Comparison of ENCODE assay signal across 9 cellular contexts in genomic region chr4:108172231-108172779, GRCh38. TPM values are rescaled to one million over a fixed set of nuclear protein-coding genes. Genes with fewer than 3 reads are reported as not detected.
A peak's percentile ranks its signal among the peaks of the same experiment; 100 is the strongest.
DNase-seq lines count a peak whose midpoint lies in the region; ATAC-seq and TF ChIP-seq lines count a peak whose summit lies in the region.
"Had no signal": no experiment of that assay in that cellular context is flagged by ENCODE, and none has a peak within 500 bp of the region (broad histone marks: within the 10 kb centered on the region; RNA-seq: fewer than 3 reads in every experiment).

No MANE protein-coding gene starts in this region.

- peak overlapping the region; percentile 97 for H3K4me3 Mint-ChIP-seq in activated CD4-positive, alpha-beta T cell treated with anti-CD3 and anti-CD28 coated beads, Interleukin-2, amount 10 ng/mL, durations not matched to agents 24 days and 14 days

- peaks cover 53% of the 10 kb centered on the region for H3K4me1 Mint-ChIP-seq in activated CD4-positive, alpha-beta T cell treated with anti-CD3 and anti-CD28 coated beads, Interleukin-2, amount 10 ng/mL, durations not matched to agents 24 days and 14 days

- H3K27me3 Mint-ChIP-seq in activated CD4-positive, alpha-beta T cell treated with anti-CD3 and anti-CD28 coated beads, Interleukin-2, amount 10 ng/mL, durations not matched to agents 24 days and 14 days: peaks cover 14% of the 10 kb centered on the region

- peaks cover 4% of the 10 kb centered on the region for H3K36me3 Mint-ChIP-seq in activated CD4-positive, alpha-beta T cell treated with anti-CD3 and anti-CD28 coated beads, Interleukin-2, amount 10 ng/mL, durations not matched to agents 24 days and 14 days (ENCODE audit: low read depth)

- 1 to 3% (median 3%) methylated on average over 39 to 47 of the region's 47 CpGs for WGBS in psoas muscle, 3 donors

- no peaks in the 10 kb centered on the region for H3K4me1 ChIP-seq in foreskin keratinocyte
- peaks cover 11% of the 10 kb centered on the region for H3K4me1 ChIP-seq in psoas muscle

- H3K27ac ChIP-seq in foreskin keratinocyte (no peak overlapping the region), psoas muscle (no peak overlapping the region)

- no peaks in the 10 kb centered on the region for H3K36me3 ChIP-seq in psoas muscle (ENCODE audit: insufficient read depth in 1 of 2, low read depth in 1 of 2)
- H3K36me3 ChIP-seq: thyroid gland had no signal

- peak overlapping the region; percentile 62 for H3K4me3 ChIP-seq in psoas muscle

- ATAC-seq in HG03159 (IDR thresholded peaks at IDR 0.05; ENCODE audit: unreplicated experiment): peak; percentile 39
- ATAC-seq in foreskin keratinocyte: peak; percentile 35
- ATAC-seq in psoas muscle: peak in 3 of 4 donors; percentile 16 to 41 (median 41)

- peak; percentile 51 for DNase-seq in NCI-H1105 treated with DMSO at 0.1 percent for 48 hours (lab: John Stamatoyannopoulos, UW)
- DNase-seq in NCI-H1105 (lab: John Stamatoyannopoulos, UW): no peak
- DNase-seq in activated CD4-positive, alpha-beta T cell treated with anti-CD3 and anti-CD28 coated beads, Interleukin-2, amount 10 ng/mL, durations not matched to agents 24 days and 14 days: peak; percentile 81
- DNase-seq in foreskin keratinocyte: no peak
- DNase-seq in psoas muscle: peak in 1 of 2 donors; percentile 48
- DNase-seq in NK-92 treated with Interleukin-12 subunit alpha and Interleukin-12 subunit beta, amount 100 ng/mL, for 24 hours (lab: John Stamatoyannopoulos, UW): no peak
- DNase-seq in NCI-H345 treated with DMSO at 0.1 percent for 48 hours (lab: John Stamatoyannopoulos, UW; ENCODE audit: unreplicated experiment): no peak

- H3K27ac Mint-ChIP-seq in activated CD4-positive, alpha-beta T cell treated with anti-CD3 and anti-CD28 coated beads, Interleukin-2, amount 10 ng/mL, durations not matched to agents 24 days and 14 days: peak overlapping the region; percentile 88

- H3K9me3 Mint-ChIP-seq in activated CD4-positive, alpha-beta T cell treated with anti-CD3 and anti-CD28 coated beads, Interleukin-2, amount 10 ng/mL, durations not matched to agents 24 days and 14 days: no peaks in the 10 kb centered on the region

- H3K9me3 ChIP-seq in psoas muscle: no peaks in the 10 kb centered on the region
- H3K9me3 ChIP-seq: thyroid gland had no signal

- TF ChIP-seq CTCF in foreskin keratinocyte (conservative IDR thresholded peaks at IDR 0.05) (peak; percentile 33), psoas muscle (IDR thresholded peaks at IDR 0.05) (no peak)

- intact Hi-C loops in activated CD4-positive, alpha-beta T cell treated with anti-CD3 and anti-CD28 coated beads, Interleukin-2, amount 10 ng/mL, durations not matched to agents 24 days and 14 days (cut with micrococcal nuclease): loop anchor here (2.0 to 5.0 kb wide), 3 partner anchors 340 to 448 kb away; partner anchors contain the start of gene RPL34
- intact Hi-C loops in psoas muscle (cut with DNase I): no loop called here

- H3K27me3 ChIP-seq in foreskin keratinocyte (peaks cover 45% of the 10 kb centered on the region), psoas muscle (ENCODE audit: insufficient read depth in 3 of 3, low read length in 2 of 3) (peaks cover 3 to 75% (median 34%) of the 10 kb centered on the region in 3 donors)

RNA-seq across cellular contexts. Expression of gene LEF1, which starts 3.6 kb away (rescaled TPM):
- total RNA-seq in activated CD4-positive, alpha-beta T cell treated with anti-CD3 and anti-CD28 coated beads, Interleukin-2, amount 10 ng/mL, durations not matched to agents 24 days and 14 days: 131 and 141 TPM in 2 replicates
- total RNA-seq in foreskin keratinocyte: 10.1 and 18.7 TPM in 2 replicates
- polyA plus RNA-seq in foreskin keratinocyte: 5.7 and 8.2 TPM in 2 replicates
- total RNA-seq in psoas muscle: under 1 TPM; 0.24 to 0.37 (median 0.32) TPM
- under 1 TPM; 0.10 to 0.44 (median 0.18) TPM for polyA plus RNA-seq in psoas muscle

Comparison
In these comparisons a context has a peak if more than half of its experiments do, and no peak if none do; other contexts are left out.
1. DNase-seq: peak in NCI-H1105 treated with DMSO at 0.1 percent for 48 hours (single experiment) and activated CD4-positive, alpha-beta T cell treated with anti-CD3 and anti-CD28 coated beads, Interleukin-2, amount 10 ng/mL, durations not matched to agents 24 days and 14 days (single experiment); none in NCI-H1105 (single experiment), foreskin keratinocyte (0 of 2), NK-92 treated with Interleukin-12 subunit alpha and Interleukin-12 subunit beta, amount 100 ng/mL, for 24 hours (single experiment) and NCI-H345 treated with DMSO at 0.1 percent for 48 hours (single experiment).
2. Peak in every context shown above with its lines, with median percentiles within 50 percentile points of each other: ATAC-seq.